ENCODE assay signal across 1 cellular context in genomic region chr1:180632326-180633088, GRCh38.
TF ChIP-seq lines count a peak whose summit lies in the region.

No MANE protein-coding gene starts in this region.

TF ChIP-seq in K562, 482 proteins besides CTCF, POLR2A, EP300 and RAD21 (continued from another document):
- TF ChIP-seq PRDM10 (IDR thresholded peaks at IDR 0.05; ENCODE audit: partially characterized antibody) = peak; percentile 54
- no peak for TF ChIP-seq KDM1A (IDR thresholded peaks at IDR 0.05)
- TF ChIP-seq HDAC6 (IDR thresholded peaks at IDR 0.05; ENCODE audit: low read depth, low read length) = no peak
- TF ChIP-seq, protein P1, sequence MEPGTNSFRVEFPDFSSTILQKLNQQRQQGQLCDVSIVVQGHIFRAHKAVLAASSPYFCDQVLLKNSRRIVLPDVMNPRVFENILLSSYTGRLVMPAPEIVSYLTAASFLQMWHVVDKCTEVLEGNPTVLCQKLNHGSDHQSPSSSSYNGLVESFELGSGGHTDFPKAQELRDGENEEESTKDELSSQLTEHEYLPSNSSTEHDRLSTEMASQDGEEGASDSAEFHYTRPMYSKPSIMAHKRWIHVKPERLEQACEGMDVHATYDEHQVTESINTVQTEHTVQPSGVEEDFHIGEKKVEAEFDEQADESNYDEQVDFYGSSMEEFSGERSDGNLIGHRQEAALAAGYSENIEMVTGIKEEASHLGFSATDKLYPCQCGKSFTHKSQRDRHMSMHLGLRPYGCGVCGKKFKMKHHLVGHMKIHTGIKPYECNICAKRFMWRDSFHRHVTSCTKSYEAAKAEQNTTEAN (CRISPR knock-in tag; IDR thresholded peaks at IDR 0.05) = no peak
- no peak for TF ChIP-seq POLR2H (tag; IDR thresholded peaks at IDR 0.05; ENCODE audit: low read depth)
- no peak for TF ChIP-seq PYGO2 (tag; IDR thresholded peaks at IDR 0.05)
- TF ChIP-seq, protein P2, sequence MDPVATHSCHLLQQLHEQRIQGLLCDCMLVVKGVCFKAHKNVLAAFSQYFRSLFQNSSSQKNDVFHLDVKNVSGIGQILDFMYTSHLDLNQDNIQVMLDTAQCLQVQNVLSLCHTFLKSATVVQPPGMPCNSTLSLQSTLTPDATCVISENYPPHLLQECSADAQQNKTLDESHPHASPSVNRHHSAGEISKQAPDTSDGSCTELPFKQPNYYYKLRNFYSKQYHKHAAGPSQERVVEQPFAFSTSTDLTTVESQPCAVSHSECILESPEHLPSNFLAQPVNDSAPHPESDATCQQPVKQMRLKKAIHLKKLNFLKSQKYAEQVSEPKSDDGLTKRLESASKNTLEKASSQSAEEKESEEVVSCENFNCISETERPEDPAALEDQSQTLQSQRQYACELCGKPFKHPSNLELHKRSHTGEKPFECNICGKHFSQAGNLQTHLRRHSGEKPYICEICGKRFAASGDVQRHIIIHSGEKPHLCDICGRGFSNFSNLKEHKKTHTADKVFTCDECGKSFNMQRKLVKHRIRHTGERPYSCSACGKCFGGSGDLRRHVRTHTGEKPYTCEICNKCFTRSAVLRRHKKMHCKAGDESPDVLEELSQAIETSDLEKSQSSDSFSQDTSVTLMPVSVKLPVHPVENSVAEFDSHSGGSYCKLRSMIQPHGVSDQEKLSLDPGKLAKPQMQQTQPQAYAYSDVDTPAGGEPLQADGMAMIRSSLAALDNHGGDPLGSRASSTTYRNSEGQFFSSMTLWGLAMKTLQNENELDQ (CRISPR knock-in tag; IDR thresholded peaks at IDR 0.05; ENCODE audit: borderline replicate concordance) = no peak
- TF ChIP-seq ZNF212 (CRISPR knock-in tag; IDR thresholded peaks at IDR 0.05) = no peak
- no peak for TF ChIP-seq ZNF133 (CRISPR knock-in tag; IDR thresholded peaks at IDR 0.05)
- no peak for TF ChIP-seq PTBP1 (IDR thresholded peaks at IDR 0.05; ENCODE audit: low read depth, low read length)
- no peak for TF ChIP-seq HDAC3 (IDR thresholded peaks at IDR 0.05; ENCODE audit: borderline replicate concordance, partially characterized antibody)
- no peak for TF ChIP-seq JUN (IDR thresholded peaks at IDR 0.05; ENCODE audit: borderline replicate concordance, low read depth, low read length)
- 0 out of 2 replicates have a peak, but pooled peaks have one; percentile 24 for TF ChIP-seq JUN (CRISPR knock-in tag; IDR thresholded peaks at IDR 0.05; ENCODE audit: borderline replicate concordance)
- peak; percentile 91 for TF ChIP-seq CCNT2 (IDR thresholded peaks at IDR 0.05; ENCODE audit: borderline replicate concordance, extremely low read depth, insufficient read length, low read depth, low read length)
- TF ChIP-seq, protein P3, sequence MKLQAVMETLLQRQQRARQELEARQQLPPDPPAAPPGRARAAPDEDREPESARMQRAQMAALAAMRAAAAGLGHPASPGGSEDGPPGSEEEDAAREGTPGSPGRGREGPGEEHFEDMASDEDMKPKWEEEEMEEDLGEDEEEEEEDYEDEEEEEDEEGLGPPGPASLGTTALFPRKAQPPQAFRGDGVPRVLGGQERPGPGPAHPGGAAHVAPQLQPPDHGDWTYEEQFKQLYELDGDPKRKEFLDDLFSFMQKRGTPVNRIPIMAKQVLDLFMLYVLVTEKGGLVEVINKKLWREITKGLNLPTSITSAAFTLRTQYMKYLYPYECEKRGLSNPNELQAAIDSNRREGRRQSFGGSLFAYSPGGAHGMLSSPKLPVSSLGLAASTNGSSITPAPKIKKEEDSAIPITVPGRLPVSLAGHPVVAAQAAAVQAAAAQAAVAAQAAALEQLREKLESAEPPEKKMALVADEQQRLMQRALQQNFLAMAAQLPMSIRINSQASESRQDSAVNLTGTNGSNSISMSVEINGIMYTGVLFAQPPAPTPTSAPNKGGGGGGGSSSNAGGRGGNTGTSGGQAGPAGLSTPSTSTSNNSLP (IDR thresholded peaks at IDR 0.05; ENCODE audit: borderline replicate concordance, low read depth, low read length) = no peak
- TF ChIP-seq ETS1 (conservative IDR thresholded peaks at IDR 0.05; ENCODE audit: control insufficient read depth, low read depth, low read length) = no peak
- TF ChIP-seq, protein P4, sequence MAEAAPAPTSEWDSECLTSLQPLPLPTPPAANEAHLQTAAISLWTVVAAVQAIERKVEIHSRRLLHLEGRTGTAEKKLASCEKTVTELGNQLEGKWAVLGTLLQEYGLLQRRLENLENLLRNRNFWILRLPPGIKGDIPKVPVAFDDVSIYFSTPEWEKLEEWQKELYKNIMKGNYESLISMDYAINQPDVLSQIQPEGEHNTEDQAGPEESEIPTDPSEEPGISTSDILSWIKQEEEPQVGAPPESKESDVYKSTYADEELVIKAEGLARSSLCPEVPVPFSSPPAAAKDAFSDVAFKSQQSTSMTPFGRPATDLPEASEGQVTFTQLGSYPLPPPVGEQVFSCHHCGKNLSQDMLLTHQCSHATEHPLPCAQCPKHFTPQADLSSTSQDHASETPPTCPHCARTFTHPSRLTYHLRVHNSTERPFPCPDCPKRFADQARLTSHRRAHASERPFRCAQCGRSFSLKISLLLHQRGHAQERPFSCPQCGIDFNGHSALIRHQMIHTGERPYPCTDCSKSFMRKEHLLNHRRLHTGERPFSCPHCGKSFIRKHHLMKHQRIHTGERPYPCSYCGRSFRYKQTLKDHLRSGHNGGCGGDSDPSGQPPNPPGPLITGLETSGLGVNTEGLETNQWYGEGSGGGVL (CRISPR knock-in tag; IDR thresholded peaks at IDR 0.05) = no peak
- TF ChIP-seq ELF1 (tag; IDR thresholded peaks at IDR 0.05) = 0 out of 2 replicates have a peak, but pooled peaks have one; percentile 33
- TF ChIP-seq TCFL5 (CRISPR knock-in tag; conservative IDR thresholded peaks at IDR 0.05) = no peak
- TF ChIP-seq ZBTB7A (IDR thresholded peaks at IDR 0.05; ENCODE audit: borderline replicate concordance, control insufficient read depth, low read depth, low read length) = peak; percentile 95
- TF ChIP-seq CBX1 (IDR thresholded peaks at IDR 0.05; ENCODE audit: low read depth) = no peak
- TF ChIP-seq GTF3C2 (IDR thresholded peaks at IDR 0.05; ENCODE audit: borderline replicate concordance, extremely low read depth, insufficient read length) = no peak
- no peak for TF ChIP-seq FOXJ3 (CRISPR knock-in tag; IDR thresholded peaks at IDR 0.05)
- peak; percentile 56; the same call in 1 of the 2 replicates for TF ChIP-seq MTA3 (IDR thresholded peaks at IDR 0.05; ENCODE audit: borderline replicate concordance)
- TF ChIP-seq, protein P5, sequence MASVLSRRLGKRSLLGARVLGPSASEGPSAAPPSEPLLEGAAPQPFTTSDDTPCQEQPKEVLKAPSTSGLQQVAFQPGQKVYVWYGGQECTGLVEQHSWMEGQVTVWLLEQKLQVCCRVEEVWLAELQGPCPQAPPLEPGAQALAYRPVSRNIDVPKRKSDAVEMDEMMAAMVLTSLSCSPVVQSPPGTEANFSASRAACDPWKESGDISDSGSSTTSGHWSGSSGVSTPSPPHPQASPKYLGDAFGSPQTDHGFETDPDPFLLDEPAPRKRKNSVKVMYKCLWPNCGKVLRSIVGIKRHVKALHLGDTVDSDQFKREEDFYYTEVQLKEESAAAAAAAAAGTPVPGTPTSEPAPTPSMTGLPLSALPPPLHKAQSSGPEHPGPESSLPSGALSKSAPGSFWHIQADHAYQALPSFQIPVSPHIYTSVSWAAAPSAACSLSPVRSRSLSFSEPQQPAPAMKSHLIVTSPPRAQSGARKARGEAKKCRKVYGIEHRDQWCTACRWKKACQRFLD (CRISPR knock-in tag; IDR thresholded peaks at IDR 0.05) = peak; percentile 68
- TF ChIP-seq ZNF311 (CRISPR knock-in tag; IDR thresholded peaks at IDR 0.05) = no peak
